11 cellular contexts compared by ENCODE assay signal in the genomic region with DNA sequence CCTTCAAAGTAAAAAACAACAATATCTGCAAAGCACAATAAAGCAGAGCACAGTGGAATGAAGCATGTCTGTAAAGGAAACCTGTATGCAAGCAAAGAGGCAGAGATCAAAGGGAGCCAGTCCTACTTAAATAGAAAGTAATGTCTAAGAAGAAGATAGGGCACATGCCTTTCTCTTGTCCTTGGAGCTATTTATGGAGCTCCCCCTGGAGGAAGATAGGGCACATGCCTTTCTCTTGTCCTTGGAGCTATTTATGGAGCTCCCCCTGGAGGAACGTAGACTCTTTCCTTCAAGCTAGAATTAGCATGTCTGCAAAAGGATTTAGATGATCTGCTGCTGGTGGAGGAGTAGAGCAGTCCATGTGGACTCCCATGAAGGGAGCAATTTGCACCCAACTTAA.
DNase-seq lines count a peak whose midpoint lies in the region; ATAC-seq and TF ChIP-seq lines count a peak whose summit lies in the region.
"Had no signal": no experiment of that assay in that cellular context is flagged by ENCODE, and none has a peak within 500 bp of the region (broad histone marks: within the 10 kb centered on the region; RNA-seq: fewer than 3 reads in every experiment).

No MANE protein-coding gene starts in this region.

- no peak overlapping the region for H3K4me3 ChIP-seq in AG09309 (ENCODE audit: control insufficient read depth, low read depth, low read length)

- TF ChIP-seq CTCF in AG09309 (IDR thresholded peaks at IDR 0.05; ENCODE audit: control insufficient read depth, insufficient read depth, low read depth, low read length, missing control alignments): peak; percentile 4

- intact Hi-C loops in left ventricle myocardium superior (cut with micrococcal nuclease): no loop called here

- ATAC-seq in GM19043 (IDR thresholded peaks at IDR 0.05; ENCODE audit: low read depth, unreplicated experiment) (peak; percentile 75), left ventricle myocardium superior (peak; percentile 84), HG03045 (IDR thresholded peaks at IDR 0.05; ENCODE audit: unreplicated experiment) (no peak), HG02678 (IDR thresholded peaks at IDR 0.05; ENCODE audit: unreplicated experiment) (no peak)

- no peak for DNase-seq in AG09309 (ENCODE audit: low read depth)
- peak; percentile 77 for DNase-seq in OCI-M1 (lab: John Stamatoyannopoulos, UW)
- no peak for DNase-seq in left ventricle myocardium superior
- DNase-seq in activated CD4-positive, alpha-beta T cell treated with anti-CD3 and anti-CD28 coated beads for 1 hour: no peak
- DNase-seq in amygdala (lab: John Stamatoyannopoulos, UW): no peak
- DNase-seq: erythroblast, Karpas-422, NCI-H774 had no signal

Comparison
In these comparisons a context has a peak if more than half of its experiments do, and no peak if none do; other contexts are left out.
1. ATAC-seq: peak in GM19043 (single experiment) and left ventricle myocardium superior (single experiment); none in HG03045 (single experiment) and HG02678 (single experiment).